ENCODE assay signal across 1 cellular context in genomic region chr3:168060317-168060716, GRCh38.
TF ChIP-seq lines count a peak whose summit lies in the region.

No MANE protein-coding gene starts in this region.

TF ChIP-seq in K562, 482 proteins besides CTCF, POLR2A, EP300 and RAD21 (continued from another document):
- TF ChIP-seq SMAD4 (CRISPR knock-in tag; conservative IDR thresholded peaks at IDR 0.05) (no peak), DNMT1 (IDR thresholded peaks at IDR 0.05) (no peak), PRMT5 (CRISPR knock-in tag; IDR thresholded peaks at IDR 0.05) (no peak)
